In genomic region chr17:82408288-82408937, GRCh38 we compare ENCODE assay signal across 1 cellular context.
TF ChIP-seq lines count a peak whose summit lies in the region.

No MANE protein-coding gene starts in this region.

TF ChIP-seq in HepG2, 621 proteins besides CTCF, POLR2A, EP300 and RAD21:
- TF ChIP-seq ZNF629 (CRISPR knock-in tag; conservative IDR thresholded peaks at IDR 0.05) (no peak), RORA (CRISPR knock-in tag; IDR thresholded peaks at IDR 0.05) (no peak), ARID4A (CRISPR knock-in tag; IDR thresholded peaks at IDR 0.05; ENCODE audit: borderline replicate concordance) (0 out of 2 replicates have a peak, but pooled peaks have one; percentile 27), CENPX (CRISPR knock-in tag; IDR thresholded peaks at IDR 0.05) (no peak), ZFP36 (IDR thresholded peaks at IDR 0.05; ENCODE audit: borderline replicate concordance, low read depth, low read length, partially characterized antibody) (no peak), ATF7 (IDR thresholded peaks at IDR 0.05) (peak; percentile 79), ATF7 (CRISPR knock-in tag; IDR thresholded peaks at IDR 0.05) (no peak), ZNF263 (CRISPR knock-in tag; IDR thresholded peaks at IDR 0.05) (no peak)
